Comparison of ENCODE assay signal across 20 cellular contexts in genomic region chr21:38825269-38825668, GRCh38. TPM values are rescaled to one million over a fixed set of nuclear protein-coding genes. Genes with fewer than 3 reads are reported as not detected.
DNase-seq lines count a peak whose midpoint lies in the region; ATAC-seq, FAIRE-seq and TF ChIP-seq lines count a peak whose summit lies in the region.
"Had no signal": no experiment of that assay in that cellular context is flagged by ENCODE, and none has a peak within 500 bp of the region (broad histone marks: within the 10 kb centered on the region; RNA-seq: fewer than 3 reads in every experiment).

No MANE protein-coding gene starts in this region.

- no peak for TF ChIP-seq CTCF in CD14-positive monocyte (IDR thresholded peaks at IDR 0.05)
- no peak for TF ChIP-seq CTCF in left lung (IDR thresholded peaks at IDR 0.05)
- no peak for TF ChIP-seq CTCF in CD8-positive, alpha-beta T cell (IDR thresholded peaks at IDR 0.05)

- no peak for FAIRE-seq in small intestine (lab: Jason Lieb, UNC)

- peaks cover 48% of the 10 kb centered on the region for H3K36me3 ChIP-seq in SK-N-MC (ENCODE audit: insufficient read depth, low read length)
- peaks cover 0 to 52% of the 10 kb centered on the region in 2 donors for H3K36me3 ChIP-seq in left lung
- peaks cover 19 to 35% of the 10 kb centered on the region in 2 donors for H3K36me3 ChIP-seq in small intestine (ENCODE audit: control insufficient read depth in 2 of 2, insufficient read depth in 2 of 2, low read length in 2 of 2)
- peaks cover 28% of the 10 kb centered on the region for H3K36me3 ChIP-seq in CD8-positive, alpha-beta T cell (ENCODE audit: insufficient read depth, low read length)
- H3K36me3 ChIP-seq: ovary had no signal

- POLR2A ChIA-PET in CD8-positive, alpha-beta T cell (lab: Charles Lee): no interaction called here

- no peak for ATAC-seq in left lung
- ATAC-seq in GM18858 (IDR thresholded peaks at IDR 0.05; ENCODE audit: unreplicated experiment): no peak
- ATAC-seq in CD8-positive, alpha-beta T cell: no peak
- no peak for ATAC-seq in activated naive CD8-positive, alpha-beta T cell treated with anti-CD3 and anti-CD28 coated beads, Interleukin-2, amount 50 U/mL, for 24 hours
- ATAC-seq in activated CD4-positive, CD25-positive, alpha-beta regulatory T cell treated with anti-CD3 and anti-CD28 coated beads, Interleukin-2, amount 50 U/mL, for 24 hours: no peak
- ATAC-seq: stimulated activated naive CD8-positive, alpha-beta T cell treated with anti-CD3 and anti-CD28 coated beads, Interleukin-15, Interleukin-2, amounts not matched to agents 100 U/mL and 50 U/mL, for 24 hours; T-cell had no signal

- H3K4me3 ChIP-seq in SK-N-MC (no peak overlapping the region), left lung (no peak overlapping the region), small intestine (ENCODE audit: low read depth in 1 of 2, low read length in 2 of 2) (no peak overlapping the region)
- H3K4me3 ChIP-seq in CD8-positive, alpha-beta T cell (ENCODE audit: low read depth, low read length): no peak overlapping the region
- H3K4me3 ChIP-seq: lung, ovary had no signal

- peaks cover 0 to 12% (median 7%) of the 10 kb centered on the region in 7 donors for H3K9me3 Mint-ChIP-seq in CD14-positive monocyte
- H3K9me3 Mint-ChIP-seq in CD8-positive, alpha-beta T cell: no peaks in the 10 kb centered on the region
- no peaks in the 10 kb centered on the region for H3K9me3 Mint-ChIP-seq in activated naive CD8-positive, alpha-beta T cell treated with anti-CD3 and anti-CD28 coated beads, Interleukin-2, amount 50 U/mL, for 24 hours

- H3K4me1 ChIP-seq in left lung (peaks cover 45 to 57% of the 10 kb centered on the region in 2 donors), small intestine (ENCODE audit: control insufficient read depth in 2 of 2, insufficient read depth in 1 of 2, low read depth in 1 of 2, low read length in 1 of 2) (peaks cover 0 to 3% of the 10 kb centered on the region in 2 donors)
- H3K4me1 ChIP-seq in CD8-positive, alpha-beta T cell (ENCODE audit: insufficient read depth, low read length): no peaks in the 10 kb centered on the region

- H3K27ac Mint-ChIP-seq in CD14-positive monocyte: peak overlapping the region in 6 of 7 donors; percentile 46 to 74 (median 55)
- no peak overlapping the region for H3K27ac Mint-ChIP-seq in CD8-positive, alpha-beta T cell
- H3K27ac Mint-ChIP-seq in activated naive CD8-positive, alpha-beta T cell treated with anti-CD3 and anti-CD28 coated beads, Interleukin-2, amount 50 U/mL, for 24 hours: no peak overlapping the region
- H3K27ac Mint-ChIP-seq: CD4-positive, CD25-positive, alpha-beta regulatory T cell; naive B cell; T-cell had no signal

- peak overlapping the region; percentile 56 for H3K27ac ChIP-seq in SK-N-MC
- peak overlapping the region; percentile 66 for H3K27ac ChIP-seq in left lung
- H3K27ac ChIP-seq in small intestine (ENCODE audit: low read depth in 1 of 2, low read length in 1 of 2): peak overlapping the region in 1 of 2 donors; percentile 67
- no peak overlapping the region for H3K27ac ChIP-seq in CD8-positive, alpha-beta T cell (ENCODE audit: low read depth, low read length)

- peaks cover 31% of the 10 kb centered on the region for H3K4me1 Mint-ChIP-seq in CD14-positive monocyte
- no peaks in the 10 kb centered on the region for H3K4me1 Mint-ChIP-seq in CD8-positive, alpha-beta T cell (ENCODE audit: low read depth)
- no peaks in the 10 kb centered on the region for H3K4me1 Mint-ChIP-seq in activated naive CD8-positive, alpha-beta T cell treated with anti-CD3 and anti-CD28 coated beads, Interleukin-2, amount 50 U/mL, for 24 hours
- H3K4me1 Mint-ChIP-seq: CD4-positive, CD25-positive, alpha-beta regulatory T cell; naive B cell; T-cell had no signal

- no peak for DNase-seq in CD14-positive monocyte (ENCODE audit: low spot score)
- no peak for DNase-seq in SK-N-MC (ENCODE audit: low read depth, low spot score)
- DNase-seq in left lung: no peak
- DNase-seq in small intestine: peak; percentile 20
- DNase-seq in CD8-positive, alpha-beta T cell: no peak
- DNase-seq in activated naive CD8-positive, alpha-beta T cell treated with anti-CD3 and anti-CD28 coated beads, Interleukin-2, amount 50 U/mL, for 24 hours: no peak
- DNase-seq: activated effector memory CD4-positive, alpha-beta T cell treated with anti-CD3 and anti-CD28 coated beads, Interleukin-2, amount 50 U/mL, for 16 hours; CD4-positive, CD25-positive, alpha-beta regulatory T cell; DMS79 treated with DMSO at 0.1 percent for 48 hours; naive B cell; NCI-H1105; NCI-H2081 treated with DMSO at 0.1 percent for 48 hours; NCI-H510A treated with DMSO at 0.1 percent for 48 hours; ovary; stimulated activated CD4-positive, alpha-beta T cell treated with anti-CD3 and anti-CD28 coated beads, Interleukin-1b, Interleukin-23, amount 100 ng/mL, for 48 hours; stimulated activated naive CD8-positive, alpha-beta T cell treated with anti-CD3 and anti-CD28 coated beads, Interleukin-15, Interleukin-2, amounts not matched to agents 100 U/mL and 50 U/mL, for 24 hours; T-cell had no signal

- 64 to 81% (median 70%) methylated on average over 4 of the region's 4 CpGs for WGBS in small intestine, 3 donors

- H3K9me3 ChIP-seq in SK-N-MC (ENCODE audit: low read depth, low read length) (no peaks in the 10 kb centered on the region), left lung (peaks cover 0 to 5% of the 10 kb centered on the region in 2 donors), small intestine (ENCODE audit: control insufficient read depth, low read depth) (no peaks in the 10 kb centered on the region)
- H3K9me3 ChIP-seq in CD8-positive, alpha-beta T cell (ENCODE audit: low read length): no peaks in the 10 kb centered on the region
- H3K9me3 ChIP-seq: ovary had no signal

- H3K36me3 Mint-ChIP-seq in CD14-positive monocyte: peaks cover 44 to 50% of the 10 kb centered on the region in 2 donors
- H3K36me3 Mint-ChIP-seq in CD8-positive, alpha-beta T cell: peaks cover 44% of the 10 kb centered on the region
- peaks cover 40% of the 10 kb centered on the region for H3K36me3 Mint-ChIP-seq in activated naive CD8-positive, alpha-beta T cell treated with anti-CD3 and anti-CD28 coated beads, Interleukin-2, amount 50 U/mL, for 24 hours (ENCODE audit: low read depth)

- no peak overlapping the region for H3K4me3 Mint-ChIP-seq in CD14-positive monocyte
- no peak overlapping the region for H3K4me3 Mint-ChIP-seq in CD8-positive, alpha-beta T cell
- H3K4me3 Mint-ChIP-seq in activated naive CD8-positive, alpha-beta T cell treated with anti-CD3 and anti-CD28 coated beads, Interleukin-2, amount 50 U/mL, for 24 hours: no peak overlapping the region
- H3K4me3 Mint-ChIP-seq: CD4-positive, CD25-positive, alpha-beta regulatory T cell; naive B cell; T-cell had no signal

- H3K27me3 ChIP-seq in left lung (no peaks in the 10 kb centered on the region), small intestine (ENCODE audit: control insufficient read depth in 2 of 2, insufficient read depth in 2 of 2, low read length in 2 of 2) (no peaks in the 10 kb centered on the region)
- no peaks in the 10 kb centered on the region for H3K27me3 ChIP-seq in CD8-positive, alpha-beta T cell (ENCODE audit: insufficient read depth, low read length)
- H3K27me3 ChIP-seq: ovary had no signal

- CTCF ChIA-PET in CD8-positive, alpha-beta T cell (lab: Charles Lee): no interaction called here

- intact Hi-C loops in CD14-positive monocyte (cut with micrococcal nuclease): no loop called here
- intact Hi-C loops in left lung (cut with DNase I): no loop called here
- intact Hi-C loops in CD8-positive, alpha-beta T cell (cut with DNase I, micrococcal nuclease): no loop called here

- peaks cover 0 to 2% (median 0%) of the 10 kb centered on the region in 3 donors for H3K27me3 Mint-ChIP-seq in CD14-positive monocyte (ENCODE audit: low read depth in 3 of 3)
- no peaks in the 10 kb centered on the region for H3K27me3 Mint-ChIP-seq in CD8-positive, alpha-beta T cell (ENCODE audit: low read depth)
- H3K27me3 Mint-ChIP-seq in activated naive CD8-positive, alpha-beta T cell treated with anti-CD3 and anti-CD28 coated beads, Interleukin-2, amount 50 U/mL, for 24 hours: no peaks in the 10 kb centered on the region
- H3K27me3 Mint-ChIP-seq: CD4-positive, CD25-positive, alpha-beta regulatory T cell; naive B cell; T-cell had no signal

- no peak overlapping the region for H3K9ac ChIP-seq in SK-N-MC (ENCODE audit: insufficient read length)

RNA-seq across cellular contexts. Expression of gene ETS2, which starts 19.5 kb away (rescaled TPM):
- polyA plus RNA-seq in CD14-positive monocyte (10 to 100 TPM; 54.2 to 59.5 TPM), small intestine (100 to 1,000 TPM; 129 to 137 (median 133) TPM)
- total RNA-seq in left lung: 100 to 1,000 TPM in 1 of 2 donors, 10 to 100 TPM in 1; 93.2 to 129 TPM
- 10 to 100 TPM in 1 of 2 experiments, 1 to 10 TPM in 1; 8.1 to 10.0 TPM for total RNA-seq in CD8-positive, alpha-beta T cell

Comparison
In these comparisons a context has a peak if more than half of its experiments do, and no peak if none do; other contexts are left out.
1. H3K27ac Mint-ChIP-seq: peak in CD14-positive monocyte (6 of 7); none in CD8-positive, alpha-beta T cell (single experiment) and activated naive CD8-positive, alpha-beta T cell treated with anti-CD3 and anti-CD28 coated beads, Interleukin-2, amount 50 U/mL, for 24 hours (single experiment).
2. RNA of gene ETS2, which starts 19.5 kb away (total RNA-seq): 93.2 to 129 TPM in left lung; 8.1 to 10.0 TPM in CD8-positive, alpha-beta T cell; every median in the first group is over 4 times any median in the second.